In the genomic region with DNA sequence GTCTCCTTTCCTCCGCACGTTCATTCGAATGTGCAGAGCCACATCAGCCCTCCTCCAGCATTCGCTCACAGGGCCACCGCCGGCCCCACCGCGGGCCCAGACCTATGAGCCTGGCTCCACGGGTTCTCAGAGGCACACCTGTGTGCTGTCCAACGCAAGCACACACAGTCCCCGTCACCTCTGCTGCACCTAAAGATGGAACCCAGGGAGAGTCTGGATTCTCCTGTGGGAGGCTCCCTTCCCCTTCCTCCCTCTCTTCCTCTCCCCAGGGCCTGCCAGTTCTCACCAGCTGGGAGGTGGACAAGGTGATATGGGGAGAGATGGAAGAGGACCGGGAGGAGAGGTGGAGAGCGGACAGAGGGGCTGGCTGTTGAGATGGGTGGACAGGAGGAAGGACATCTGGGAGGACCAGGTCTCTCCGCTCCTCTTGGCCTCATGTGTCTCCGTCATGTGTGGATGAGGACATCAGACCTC, we compare ENCODE assay signal across 11 cellular contexts. TPM values are rescaled to one million over a fixed set of nuclear protein-coding genes. Genes with fewer than 3 reads are reported as not detected.
DNase-seq lines count a peak whose midpoint lies in the region; ATAC-seq, FAIRE-seq and TF ChIP-seq lines count a peak whose summit lies in the region.
"Had no signal": no experiment of that assay in that cellular context is flagged by ENCODE, and none has a peak within 500 bp of the region (broad histone marks: within the 10 kb centered on the region; RNA-seq: fewer than 3 reads in every experiment).

No MANE protein-coding gene starts in this region.

- WGBS in GM12878 (ENCODE audit: insufficient coverage, insufficient replicate concordance, low lambda C conversion rate, missing lambda C conversion rate), result 50% methylated on average over 6 of the region's 15 CpGs

- RAD21 ChIA-PET in GM12878 (lab: Charles Lee; ENCODE audit: unreplicated experiment), result interaction anchor here (0.7 to 5.1 kb wide), 16 partner anchors 8 to 457 kb away, joined by 3 to 74 read pairs (median 3); a partner anchor contains a TSS

- no peaks in the 10 kb centered on the region for H3K79me2 ChIP-seq in GM12878 (ENCODE audit: control insufficient read depth, insufficient read depth, low read length)

- CTCF ChIA-PET in HEK293 (lab: Yijun Ruan, JAX) (interaction anchor here (0.5 to 7.1 kb wide), 66 partner anchors 8 to 1243 kb away, joined by 3 to 104 read pairs (median 6); a partner anchor contains a TSS), GM12878 (lab: Yijun Ruan, JAX) (interaction anchor here (0.6 to 5.9 kb wide), 48 partner anchors 8 to 747 kb away, joined by 3 to 121 read pairs (median 5); a partner anchor contains a TSS)

- no peak for TF ChIP-seq EP300 in GM12878 (IDR thresholded peaks at IDR 0.05; ENCODE audit: borderline replicate concordance in 1 of 2, control insufficient read depth in 1 of 2, low read depth in 2 of 2, low read length in 2 of 2)

- intact Hi-C loops in GM12878 (cut with micrococcal nuclease; ENCODE audit: unreplicated experiment), result loop anchor here (1.0 to 5.0 kb wide), 5 partner anchors 71 to 209 kb away; no protein-coding TSS in a partner anchor

- peaks cover 3% of the 10 kb centered on the region for H3K4me1 Mint-ChIP-seq in mesothelial cell of epicardium

- H3K4me3 Mint-ChIP-seq in mesothelial cell of epicardium, result peak overlapping the region; percentile 50

- TF ChIP-seq CTCF in AG10803 (conservative IDR thresholded peaks at IDR 0.05; ENCODE audit: low read length), result no peak
- TF ChIP-seq CTCF in HEK293 (tag by site-specific recombination; IDR thresholded peaks at IDR 0.05), result no peak
- TF ChIP-seq CTCF in GM12878 (IDR thresholded peaks at IDR 0.05 in 2 of 3, conservative IDR thresholded peaks at IDR 0.05 in 1 of 3; ENCODE audit: control insufficient read depth in 2 of 3, extremely low read depth in 1 of 3, insufficient read depth in 1 of 3, low read depth in 3 of 3, low read length in 3 of 3), result no peak
- no peak for TF ChIP-seq CTCF in mesothelial cell of epicardium (IDR thresholded peaks at IDR 0.05; ENCODE audit: unreplicated experiment)

- H3K4me2 ChIP-seq in GM12878 (ENCODE audit: control insufficient read depth, insufficient read depth), result peak overlapping the region; percentile 82; the same call in 1 of the 2 replicates

- DNase-seq in AG10803 (ENCODE audit: low read depth), result no peak
- no peak for DNase-seq in GM12878 (ENCODE audit: low read depth, low spot score)
- DNase-seq in mesothelial cell of epicardium (ENCODE audit: low spot score in 2 of 2, unreplicated experiment in 2 of 2), result no peak
- no peak for DNase-seq in RKO (ENCODE audit: low spot score)
- DNase-seq in NCI-H345 treated with DMSO at 0.1 percent for 48 hours (lab: John Stamatoyannopoulos, UW; ENCODE audit: unreplicated experiment), result no peak
- DNase-seq in NCI-H524 treated with DMSO at 0.1 percent for 48 hours (lab: John Stamatoyannopoulos, UW), result no peak
- DNase-seq in LoVo (ENCODE audit: low spot score), result no peak

- H3K36me3 ChIP-seq in HEK293 (ENCODE audit: control insufficient read depth in 2 of 2, insufficient read depth in 1 of 2, low read length in 2 of 2) (no peaks in the 10 kb centered on the region), GM12878 (ENCODE audit: control insufficient read depth in 2 of 2, insufficient read depth in 2 of 2, low read length in 1 of 2) (no peaks in the 10 kb centered on the region)

- TF ChIP-seq RAD21 in GM12878 (IDR thresholded peaks at IDR 0.05; ENCODE audit: insufficient read depth, low read depth, low read length), result no peak

- H3K4me1 ChIP-seq in HEK293 (ENCODE audit: control insufficient read depth, insufficient read depth, low read length) (no peaks in the 10 kb centered on the region), GM12878 (ENCODE audit: control insufficient read depth, insufficient read depth, low read length) (peaks cover 8% of the 10 kb centered on the region)

- FAIRE-seq in GM12878 (lab: Jason Lieb, UNC), result no peak

- no peaks in the 10 kb centered on the region for H3K36me3 Mint-ChIP-seq in mesothelial cell of epicardium

- H3K27me3 Mint-ChIP-seq in mesothelial cell of epicardium (ENCODE audit: low read depth), result peaks cover 49% of the 10 kb centered on the region

- H3K4me3 ChIP-seq in AG10803 (ENCODE audit: low read length), result peak overlapping the region; percentile 56
- H3K4me3 ChIP-seq in HEK293 (ENCODE audit: low read depth, low read length), result peak overlapping the region; percentile 31
- no peak overlapping the region for H3K4me3 ChIP-seq in GM12878

- SMC1A ChIA-PET in GM12878 (lab: Charles Lee; ENCODE audit: uncharacterized antibody, unreplicated experiment), result interaction anchor here (0.6 to 4.2 kb wide), 12 partner anchors 13 to 239 kb away, joined by 3 to 25 read pairs (median 4); no protein-coding TSS in a partner anchor

- in situ Hi-C loops in GM12878 (cut with MboI), result no loop called here

- POLR2A ChIA-PET in HEK293 (lab: Yijun Ruan, JAX) (interaction anchor here (0.7 to 1.5 kb wide), 7 partner anchors 22 to 227 kb away, joined by 3 to 6 read pairs (median 4); a partner anchor contains a TSS), GM12878 (lab: Charles Lee) (interaction anchor here (0.7 to 1.0 kb wide), 2 partner anchors 102 to 165 kb away, joined by 4 to 6 read pairs; no protein-coding TSS in a partner anchor)

- peaks cover 5 to 6% of the 10 kb centered on the region in 2 experiments; a peak in 3 of 4 replicates for H3K27me3 ChIP-seq in GM12878 (replicated peaks in 1 of 2; ENCODE audit: control insufficient read depth in 2 of 2, insufficient read depth in 2 of 2, low read length in 1 of 2)

- ATAC-seq in GM12878, result no peak

- H3K9ac ChIP-seq in GM12878 (ENCODE audit: control insufficient read depth, insufficient read depth, low read length), result no peak overlapping the region

- H2AFZ ChIP-seq in GM12878 (ENCODE audit: control insufficient read depth, low read depth, low read length), result peak overlapping the region; percentile 30; the same call in 1 of the 2 replicates

- no peak overlapping the region for H3K27ac ChIP-seq in HEK293 (ENCODE audit: extremely low read depth, low read depth, low read length)
- H3K27ac ChIP-seq in GM12878 (ENCODE audit: control insufficient read depth, insufficient read depth), result no peak overlapping the region

- BruUV-seq in GM12878 (replicated peaks; lab: Mats Ljungman, UMichigan), result no TSS peak

- no peak overlapping the region for H3K27ac Mint-ChIP-seq in mesothelial cell of epicardium

- H4K20me1 ChIP-seq in GM12878 (ENCODE audit: control insufficient read depth, insufficient read depth), result no peaks in the 10 kb centered on the region

- no peak for TF ChIP-seq POLR2A in GM12878 (IDR thresholded peaks at IDR 0.05; ENCODE audit: low read depth, low read length)

- H3K9me3 Mint-ChIP-seq in mesothelial cell of epicardium, result no peaks in the 10 kb centered on the region

- H3K9me3 ChIP-seq in HEK293 (ENCODE audit: control insufficient read depth, insufficient read depth, low read depth, low read length) (no peaks in the 10 kb centered on the region), GM12878 (replicated peaks; ENCODE audit: control insufficient read depth, insufficient read depth, low read length) (no peaks in the 10 kb centered on the region; the same call in 2 of the 3 replicates)

RNA-seq across cellular contexts. Expression of a gene that starts 4.9 kb away (rescaled TPM):
- not detected in 2 replicates for total RNA-seq in GM12878 (2013; cell fraction: nucleolus; rRNA removed)
- not detected in 2 replicates for total RNA-seq in GM12878 (2014; rRNA removed)
- not detected in 2 replicates for total RNA-seq in GM12878 (2014; rRNA removed; fragmentation: Illumina TruSeq; extraction: Trizol)
- not detected in 2 replicates for total RNA-seq in GM12878 (2021)
- polyA plus RNA-seq in GM12878 (2011; ENCODE audit: low read depth), result not detected
- polyA plus RNA-seq in GM12878 (2011; rRNA removed), result not detected in 2 replicates
- not detected in 2 replicates for polyA plus RNA-seq in GM12878 (2011; cell fraction: cytosol; rRNA removed)
- not detected in 2 replicates for polyA plus RNA-seq in GM12878 (2011; cell fraction: nucleus; rRNA removed)
- polyA plus RNA-seq in GM12878 (2012), result not detected in 2 replicates
- polyA plus RNA-seq in GM12878 (2014; fragmentation: Illumina TruSeq; extraction: Trizol), result not detected in 2 replicates
- not detected for polyA plus RNA-seq in GM12878 (2014; fragmentation: Nextera tagmentation; extraction: Ambion mirVana)
- not detected in 2 replicates for polyA plus RNA-seq in GM12878 (2014; rRNA removed)
- polyA plus RNA-seq in GM12878 (2016; fragmentation: Nextera tagmentation; extraction: Ambion mirVana), result not detected
- not detected in 2 replicates for polyA minus RNA-seq in GM12878 (2011; rRNA and poly(A)+ RNA removed)
- not detected in 2 replicates for polyA minus RNA-seq in GM12878 (2011; cell fraction: cytosol; rRNA and poly(A)+ RNA removed)
- not detected in 2 replicates for polyA minus RNA-seq in GM12878 (2011; cell fraction: nucleus; rRNA and poly(A)+ RNA removed)
- total RNA-seq in mesothelial cell of epicardium, result 0.11 to 0.16 TPM (median 0.11 TPM) in 3 replicates
- total RNA-seq: myocyte had no signal
- polyA plus RNA-seq: aorta had no signal

RNA-seq across cellular contexts. Expression of a gene that starts 6.1 kb away (rescaled TPM):
- not detected in 2 replicates for total RNA-seq in GM12878 (2013; cell fraction: nucleolus; rRNA removed)
- total RNA-seq in GM12878 (2014; rRNA removed), result not detected in 2 replicates
- not detected in 2 replicates for total RNA-seq in GM12878 (2014; rRNA removed; fragmentation: Illumina TruSeq; extraction: Trizol)
- total RNA-seq in GM12878 (2021), result not detected in 2 replicates
- not detected for polyA plus RNA-seq in GM12878 (2011; ENCODE audit: low read depth)
- polyA plus RNA-seq in GM12878 (2011; rRNA removed), result not detected in 2 replicates
- polyA plus RNA-seq in GM12878 (2011; cell fraction: cytosol; rRNA removed), result not detected in 2 replicates
- not detected in 2 replicates for polyA plus RNA-seq in GM12878 (2011; cell fraction: nucleus; rRNA removed)
- not detected in 2 replicates for polyA plus RNA-seq in GM12878 (2012)
- polyA plus RNA-seq in GM12878 (2014; fragmentation: Illumina TruSeq; extraction: Trizol), result not detected in 2 replicates
- not detected for polyA plus RNA-seq in GM12878 (2014; fragmentation: Nextera tagmentation; extraction: Ambion mirVana)
- not detected in 2 replicates for polyA plus RNA-seq in GM12878 (2014; rRNA removed)
- not detected for polyA plus RNA-seq in GM12878 (2016; fragmentation: Nextera tagmentation; extraction: Ambion mirVana)
- polyA minus RNA-seq in GM12878 (2011; rRNA and poly(A)+ RNA removed), result not detected in 2 replicates
- not detected in 2 replicates for polyA minus RNA-seq in GM12878 (2011; cell fraction: cytosol; rRNA and poly(A)+ RNA removed)
- polyA minus RNA-seq in GM12878 (2011; cell fraction: nucleus; rRNA and poly(A)+ RNA removed), result not detected in 2 replicates
- 0.16 TPM in 1 of 3 replicates, not detected in the others for total RNA-seq in mesothelial cell of epicardium
- total RNA-seq: myocyte had no signal

RNA-seq across cellular contexts. Expression of a gene that starts 17.3 kb away (rescaled TPM):
- not detected in 2 replicates for total RNA-seq in GM12878 (2013; cell fraction: nucleolus; rRNA removed)
- total RNA-seq in GM12878 (2014; rRNA removed) (not detected in 2 replicates), GM12878 (2014; rRNA removed; fragmentation: Illumina TruSeq; extraction: Trizol) (not detected in 2 replicates), GM12878 (2021) (not detected in 2 replicates), mesothelial cell of epicardium (not detected in 3 replicates)
- polyA plus RNA-seq in GM12878 (2011; ENCODE audit: low read depth), result not detected
- polyA plus RNA-seq in GM12878 (2011; rRNA removed) (not detected in 2 replicates), GM12878 (2014; fragmentation: Illumina TruSeq; extraction: Trizol) (not detected in 2 replicates), GM12878 (2014; fragmentation: Nextera tagmentation; extraction: Ambion mirVana) (not detected), GM12878 (2014; rRNA removed) (not detected in 2 replicates), GM12878 (2016; fragmentation: Nextera tagmentation; extraction: Ambion mirVana) (not detected)
- not detected in 2 replicates for polyA plus RNA-seq in GM12878 (2011; cell fraction: cytosol; rRNA removed)
- not detected in 2 replicates for polyA plus RNA-seq in GM12878 (2011; cell fraction: nucleus; rRNA removed)
- not detected in 2 replicates for polyA plus RNA-seq in GM12878 (2012)
- not detected in 2 replicates for polyA minus RNA-seq in GM12878 (2011; rRNA and poly(A)+ RNA removed)
- polyA minus RNA-seq in GM12878 (2011; cell fraction: cytosol; rRNA and poly(A)+ RNA removed), result not detected in 2 replicates
- not detected in 2 replicates for polyA minus RNA-seq in GM12878 (2011; cell fraction: nucleus; rRNA and poly(A)+ RNA removed)
- total RNA-seq: myocyte, urinary bladder had no signal
- polyA plus RNA-seq: aorta had no signal

RNA-seq across cellular contexts. Expression of a gene that starts 57.5 kb away (rescaled TPM):
- total RNA-seq in GM12878 (2013; cell fraction: nucleolus; rRNA removed), result 34.4 and 36.1 TPM in 2 replicates
- total RNA-seq in GM12878 (2014; rRNA removed) (68.3 and 76.5 TPM in 2 replicates), GM12878 (2014; rRNA removed; fragmentation: Illumina TruSeq; extraction: Trizol) (74.2 and 75.9 TPM in 2 replicates), GM12878 (2021) (87.9 and 95.5 TPM in 2 replicates), mesothelial cell of epicardium (28.0 to 34.8 TPM (median 29.8 TPM) in 3 replicates)
- polyA plus RNA-seq in GM12878 (2011; ENCODE audit: low read depth), result 35.7 TPM
- polyA plus RNA-seq in GM12878 (2011; rRNA removed) (86.0 and 113 TPM in 2 replicates), GM12878 (2014; fragmentation: Illumina TruSeq; extraction: Trizol) (82.0 and 93.1 TPM in 2 replicates), GM12878 (2014; fragmentation: Nextera tagmentation; extraction: Ambion mirVana) (10 to 100 TPM; 32.4 to 40.7 TPM), GM12878 (2014; rRNA removed) (47.3 and 59.2 TPM in 2 replicates), GM12878 (2016; fragmentation: Nextera tagmentation; extraction: Ambion mirVana) (10 to 100 TPM; 78.2 TPM)
- polyA plus RNA-seq in GM12878 (2011; cell fraction: cytosol; rRNA removed), result 63.5 and 77.2 TPM in 2 replicates
- polyA plus RNA-seq in GM12878 (2011; cell fraction: nucleus; rRNA removed), result 56.9 and 65.6 TPM in 2 replicates
- polyA plus RNA-seq in GM12878 (2012), result 39.2 and 48.7 TPM in 2 replicates
- polyA minus RNA-seq in GM12878 (2011; rRNA and poly(A)+ RNA removed), result 116 and 120 TPM in 2 replicates
- polyA minus RNA-seq in GM12878 (2011; cell fraction: cytosol; rRNA and poly(A)+ RNA removed), result 34.5 and 45.3 TPM in 2 replicates
- 26.7 and 32.1 TPM in 2 replicates for polyA minus RNA-seq in GM12878 (2011; cell fraction: nucleus; rRNA and poly(A)+ RNA removed)
